In genomic region chr1:165062346-165062745, GRCh38 we compare ENCODE assay signal across 18 cellular contexts.
DNase-seq lines count a peak whose midpoint lies in the region; ATAC-seq and TF ChIP-seq lines count a peak whose summit lies in the region.
"Had no signal": no experiment of that assay in that cellular context is flagged by ENCODE, and none has a peak within 500 bp of the region (broad histone marks: within the 10 kb centered on the region; RNA-seq: fewer than 3 reads in every experiment).

No MANE protein-coding gene starts in this region.

- no peak for TF ChIP-seq CTCF in GM23338 (conservative IDR thresholded peaks at IDR 0.05; ENCODE audit: low read depth in 2 of 2)
- no peak for TF ChIP-seq CTCF in endodermal cell (conservative IDR thresholded peaks at IDR 0.05)
- TF ChIP-seq CTCF in left lung (IDR thresholded peaks at IDR 0.05): no peak
- no peak for TF ChIP-seq CTCF in sigmoid colon (IDR thresholded peaks at IDR 0.05)

- WGBS in endodermal cell (ENCODE audit: insufficient coverage in 1 of 2, insufficient read length in 1 of 2), 2 experiments: 25 to 42% methylated on average over 1 to 4 of the region's 4 CpGs
- WGBS in sigmoid colon, 2 donors: 63 to 66% methylated on average over 4 of the region's 4 CpGs

- no peak for TF ChIP-seq EP300 in sigmoid colon (IDR thresholded peaks at IDR 0.05)

- H3K4me1 Mint-ChIP-seq in GM23338 (peaks cover 10% of the 10 kb centered on the region), endodermal cell (peaks cover 23% of the 10 kb centered on the region)
- H3K4me1 Mint-ChIP-seq: B cell had no signal

- peaks cover 16% of the 10 kb centered on the region; the same call in 1 of the 2 replicates for H3K27me3 ChIP-seq in GM23338 (ENCODE audit: insufficient read depth)
- H3K27me3 ChIP-seq in endodermal cell (ENCODE audit: control insufficient read depth, insufficient read depth, low read length, poor library complexity, severe bottlenecking): no peaks in the 10 kb centered on the region
- no peaks in the 10 kb centered on the region for H3K27me3 ChIP-seq in left lung
- H3K27me3 ChIP-seq in sigmoid colon: no peaks in the 10 kb centered on the region
- H3K27me3 ChIP-seq: BLaER1 treated with 17β-estradiol and CSF1 and Interleukin-3, amounts not matched to agents 10 nM and 100 nM had no signal

- H3K9me3 Mint-ChIP-seq in GM23338: no peaks in the 10 kb centered on the region
- H3K9me3 Mint-ChIP-seq in endodermal cell: no peaks in the 10 kb centered on the region
- H3K9me3 Mint-ChIP-seq: CD8-positive, alpha-beta T cell; HFFc6 had no signal

- no peak overlapping the region for H3K27ac Mint-ChIP-seq in GM23338
- no peak overlapping the region for H3K27ac Mint-ChIP-seq in endodermal cell
- H3K27ac Mint-ChIP-seq: B cell; CD8-positive, alpha-beta T cell; HFFc6 had no signal

- H3K27me3 Mint-ChIP-seq in GM23338 (ENCODE audit: insufficient read depth, low read depth, poor library complexity): peaks cover 31% of the 10 kb centered on the region
- H3K27me3 Mint-ChIP-seq in endodermal cell (ENCODE audit: insufficient read depth): peaks cover 10% of the 10 kb centered on the region

- DNase-seq in GM23338 (ENCODE audit: low spot score) (no peak), endodermal cell (peak; percentile 72), left lung (no peak), sigmoid colon (no peak), DMS153 (lab: John Stamatoyannopoulos, UW) (no peak)
- DNase-seq: Calu3; CD8-positive, alpha-beta T cell; DMS53; DND-41; EL; GOT3; H7; HFFc6 had no signal

- no peak overlapping the region for H3K4me3 ChIP-seq in GM23338
- no peak overlapping the region for H3K4me3 ChIP-seq in endodermal cell (ENCODE audit: low read length)
- H3K4me3 ChIP-seq in left lung: no peak overlapping the region
- H3K4me3 ChIP-seq in sigmoid colon: no peak overlapping the region
- H3K4me3 ChIP-seq: BLaER1 treated with 17β-estradiol and CSF1 and Interleukin-3, amounts not matched to agents 10 nM and 100 nM had no signal

- H3K9me2 ChIP-seq in GM23338 (ENCODE audit: insufficient read depth): no peaks in the 10 kb centered on the region; the same call in 1 of the 2 replicates

- H3K36me3 ChIP-seq in GM23338 (ENCODE audit: insufficient read depth) (no peaks in the 10 kb centered on the region), endodermal cell (ENCODE audit: control insufficient read depth, insufficient read depth, low read length) (no peaks in the 10 kb centered on the region), left lung (no peaks in the 10 kb centered on the region), sigmoid colon (no peaks in the 10 kb centered on the region)
- H3K36me3 ChIP-seq: BLaER1 treated with 17β-estradiol and CSF1 and Interleukin-3, amounts not matched to agents 10 nM and 100 nM had no signal

- no peaks in the 10 kb centered on the region for H3K9me3 ChIP-seq in endodermal cell (ENCODE audit: control insufficient read depth, low read length)
- H3K9me3 ChIP-seq in left lung: no peaks in the 10 kb centered on the region
- H3K9me3 ChIP-seq in sigmoid colon: no peaks in the 10 kb centered on the region
- H3K9me3 ChIP-seq: BLaER1 treated with 17β-estradiol and CSF1 and Interleukin-3, amounts not matched to agents 10 nM and 100 nM had no signal

- ATAC-seq in GM23338: peak; percentile 89
- peak; percentile 47 for ATAC-seq in left lung
- no peak for ATAC-seq in GM18519 (IDR thresholded peaks at IDR 0.05; ENCODE audit: low FRiP score, unreplicated experiment)
- no peak for ATAC-seq in HG02759 (IDR thresholded peaks at IDR 0.05; ENCODE audit: unreplicated experiment)
- ATAC-seq: CD8-positive, alpha-beta T cell; HCT116 had no signal

- no peak overlapping the region for H3K4me2 ChIP-seq in GM23338
- H3K4me2 ChIP-seq: BLaER1 treated with 17β-estradiol and CSF1 and Interleukin-3, amounts not matched to agents 10 nM and 100 nM had no signal

- H3K4me3 Mint-ChIP-seq in GM23338: no peak overlapping the region
- H3K4me3 Mint-ChIP-seq in endodermal cell: no peak overlapping the region
- H3K4me3 Mint-ChIP-seq: B cell; CD8-positive, alpha-beta T cell; HFFc6 had no signal

- H3F3A ChIP-seq in GM23338 (replicated peaks; ENCODE audit: low read depth): no peaks in the 10 kb centered on the region

- H3K9ac ChIP-seq in endodermal cell (ENCODE audit: extremely low read depth, low read length, poor library complexity, severe bottlenecking): no peak overlapping the region
- H3K9ac ChIP-seq: BLaER1 treated with 17β-estradiol and CSF1 and Interleukin-3, amounts not matched to agents 10 nM and 100 nM had no signal

- intact Hi-C loops in left lung (cut with DNase I) (no loop called here), sigmoid colon (cut with DNase I) (loop anchor here (10.0 kb wide), 6 partner anchors 238 to 1658 kb away; no protein-coding TSS in a partner anchor)

- TF ChIP-seq POLR2A in sigmoid colon (IDR thresholded peaks at IDR 0.05): no peak

- no peak overlapping the region for H2AFZ ChIP-seq in GM23338

- no peaks in the 10 kb centered on the region for H3K79me2 ChIP-seq in GM23338 (replicated peaks; ENCODE audit: insufficient read depth)

- H3K27ac ChIP-seq in GM23338 (ENCODE audit: low read depth): no peak overlapping the region
- H3K27ac ChIP-seq in endodermal cell (ENCODE audit: low read depth, low read length): no peak overlapping the region
- H3K27ac ChIP-seq in left lung: no peak overlapping the region
- H3K27ac ChIP-seq in sigmoid colon: peak overlapping the region; percentile 55 to 66 (median 56)
- H3K27ac ChIP-seq: BLaER1 treated with 17β-estradiol and CSF1 and Interleukin-3, amounts not matched to agents 10 nM and 100 nM had no signal

- H3K4me1 ChIP-seq in GM23338 (ENCODE audit: insufficient read depth) (0 out of 2 replicates have a peak, but pooled peaks cover 4% of the 10 kb centered on the region), endodermal cell (ENCODE audit: control insufficient read depth, insufficient read depth, low read length) (no peaks in the 10 kb centered on the region), left lung (peaks cover 0 to 15% of the 10 kb centered on the region in 2 donors), sigmoid colon (peaks cover 0 to 31% (median 28%) of the 10 kb centered on the region in 4 donors)
- H3K4me1 ChIP-seq: BLaER1 treated with 17β-estradiol and CSF1 and Interleukin-3, amounts not matched to agents 10 nM and 100 nM had no signal

- H3K36me3 Mint-ChIP-seq in GM23338 (ENCODE audit: low read depth) (no peaks in the 10 kb centered on the region), endodermal cell (ENCODE audit: low read depth) (no peaks in the 10 kb centered on the region)
- H3K36me3 Mint-ChIP-seq: CD8-positive, alpha-beta T cell had no signal

- no peaks in the 10 kb centered on the region for H4K20me1 ChIP-seq in GM23338 (replicated peaks; ENCODE audit: insufficient read depth)
- H4K20me1 ChIP-seq: BLaER1 treated with 17β-estradiol and CSF1 and Interleukin-3, amounts not matched to agents 10 nM and 100 nM had no signal

TF ChIP-seq in GM23338, 12 proteins besides CTCF, POLR2A, EP300 and RAD21 (continues in another document):
- TF ChIP-seq STAT1 (IDR thresholded peaks at IDR 0.05; ENCODE audit: unreplicated experiment) (no peak), CREB1 (CRISPR knock-in tag; IDR thresholded peaks at IDR 0.05; ENCODE audit: low read depth) (no peak), ETS1 (IDR thresholded peaks at IDR 0.05) (no peak), EZH2 (IDR thresholded peaks at IDR 0.05; ENCODE audit: low read depth, unreplicated experiment) (no peak), REST (IDR thresholded peaks at IDR 0.05; ENCODE audit: unreplicated experiment) (no peak), POLR2AphosphoS5 (IDR thresholded peaks at IDR 0.05; ENCODE audit: low read depth) (no peak), EZH2phosphoT487 (IDR thresholded peaks at IDR 0.05; ENCODE audit: unreplicated experiment) (no peak)

Comparison
In these comparisons a context has a peak if more than half of its experiments do, and no peak if none do; other contexts are left out.
1. ATAC-seq: peak in GM23338 (single experiment) and left lung (single experiment); none in GM18519 (single experiment) and HG02759 (single experiment).
2. H3K27ac ChIP-seq: peak in sigmoid colon (4 of 4); none in GM23338 (single experiment), endodermal cell (single experiment) and left lung (0 of 2).